ENCODE assay signal across 8 cellular contexts in the genomic region with DNA sequence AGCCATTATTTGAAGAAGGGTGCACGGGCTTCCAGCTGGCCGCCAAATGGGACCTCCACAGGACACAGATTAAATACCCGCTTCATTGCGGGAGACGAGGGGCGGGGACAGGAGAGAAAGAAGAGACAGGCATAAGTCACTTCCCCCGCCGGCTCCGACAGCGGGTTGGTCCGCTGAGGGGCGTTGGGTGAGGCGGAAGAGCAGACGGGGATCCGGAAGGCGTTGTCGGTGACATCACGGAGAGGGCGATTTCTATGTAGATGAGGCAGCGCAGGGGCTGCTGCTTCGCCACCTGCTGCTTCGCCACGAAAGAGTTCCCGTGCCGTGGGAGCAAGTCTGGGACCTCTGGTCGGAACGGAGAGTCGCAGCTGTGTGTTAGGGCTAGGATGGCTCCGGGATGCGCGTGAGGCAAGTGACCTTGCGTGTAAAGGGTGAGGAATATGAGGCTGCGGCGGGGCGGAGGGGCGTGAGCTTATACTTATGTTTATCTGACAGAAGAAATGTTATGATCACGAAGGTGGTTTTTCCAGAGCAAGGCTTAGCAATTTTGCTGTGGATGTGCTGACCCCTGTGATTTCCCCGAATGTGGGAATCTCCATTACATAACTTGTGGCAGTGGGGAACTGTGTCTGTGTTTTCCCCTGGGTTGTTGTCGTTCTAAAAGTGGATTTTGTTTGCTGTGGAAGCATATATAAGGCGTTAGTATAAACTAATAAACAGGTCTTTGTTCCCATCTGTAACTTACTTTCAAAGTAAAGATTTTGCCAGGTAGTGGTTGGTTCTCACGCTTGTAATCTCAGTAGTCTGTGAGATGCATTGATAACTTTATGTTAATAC. TPM values are rescaled to one million over a fixed set of nuclear protein-coding genes. Genes with fewer than 3 reads are reported as not detected.
DNase-seq lines count a peak whose midpoint lies in the region; ATAC-seq and TF ChIP-seq lines count a peak whose summit lies in the region.
"Not testable (repeated sequence)": the region's sequence is repeated elsewhere in the genome, so short reads cannot be mapped to it uniquely, and the experiment has no call there.

No MANE protein-coding gene starts in this region.

- not testable (repeated sequence) for H3K27me3 Mint-ChIP-seq in naive thymus-derived CD8-positive, alpha-beta T cell

- H3K4me1 Mint-ChIP-seq in naive thymus-derived CD8-positive, alpha-beta T cell: peaks cover 11 to 43% (median 38%) of the 10 kb centered on the region in 4 donors

- H3K27ac ChIP-seq in RWPE2 (ENCODE audit: poor library complexity, severe bottlenecking): peak overlapping the region; percentile 54

- H3K36me3 Mint-ChIP-seq in naive thymus-derived CD8-positive, alpha-beta T cell: not testable (repeated sequence)

- H3K4me3 Mint-ChIP-seq in naive thymus-derived CD8-positive, alpha-beta T cell: peak overlapping the region; percentile 80 to 100 (median 98)

- ATAC-seq in RWPE2 (ENCODE audit: low read depth): peak; percentile 92
- peak; percentile 80 to 82 for ATAC-seq in naive thymus-derived CD8-positive, alpha-beta T cell

- not testable (repeated sequence) for H3K4me1 ChIP-seq in HAP-1; RWPE2 (ENCODE audit: insufficient read depth, poor library complexity, severe bottlenecking)

- H3K9me3 ChIP-seq in HAP-1; RWPE2 (ENCODE audit: severe bottlenecking): not testable (repeated sequence)

- POLR2A ChIA-PET in naive thymus-derived CD8-positive, alpha-beta T cell (lab: Charles Lee): interaction anchor here (0.6 kb wide), 1 partner anchor 287 kb away, joined by 3 read pairs; no protein-coding TSS in a partner anchor

- H3K9me3 Mint-ChIP-seq in naive thymus-derived CD8-positive, alpha-beta T cell: not testable (repeated sequence)

- in situ Hi-C loops in HAP-1 (cut with MboI; ENCODE audit: low sequenced_read_pairs): not testable (repeated sequence)

- not testable (repeated sequence) for H3K27me3 ChIP-seq in HAP-1 (ENCODE audit: low read depth); RWPE2 (ENCODE audit: insufficient read depth, poor library complexity, severe bottlenecking)

- peak overlapping the region; percentile 99 to 100 (median 100) for H3K27ac Mint-ChIP-seq in naive thymus-derived CD8-positive, alpha-beta T cell

- not testable (repeated sequence) for H3K36me3 ChIP-seq in HAP-1 (replicated peaks); RWPE2 (ENCODE audit: low read depth)

- not testable (repeated sequence) for TF ChIP-seq CTCF in RWPE2 (IDR thresholded peaks at IDR 0.05; ENCODE audit: poor library complexity, severe bottlenecking); fibroblast of pulmonary artery (IDR thresholded peaks at IDR 0.05; ENCODE audit: low read length, missing control alignments)

- DNase-seq in EL (peak; percentile 95), HAP-1 (ENCODE audit: low spot score in 2 of 2) (peak; percentile 92 to 94), M059J (ENCODE audit: low read depth) (peak; percentile 93), RWPE2 (ENCODE audit: low spot score) (peak; percentile 85), fibroblast of pulmonary artery (ENCODE audit: low read depth) (peak; percentile 93)
- DNase-seq in activated effector memory CD4-positive, alpha-beta T cell treated with Interleukin-2 at 50 U/mL for 16 hours: peak; percentile 85
- DNase-seq in naive thymus-derived CD8-positive, alpha-beta T cell: peak; percentile 73 to 95 (median 90)
- peak; percentile 67 to 91 for DNase-seq in stimulated activated CD8-positive, alpha-beta memory T cell treated with anti-CD3 and anti-CD28 coated beads, Interleukin-7, amount 100 ng/mL, for 48 hours (ENCODE audit: extremely low read depth in 1 of 2, low read depth in 1 of 2)

- H3K4me3 ChIP-seq in HAP-1: peak overlapping the region; percentile 41
- peak overlapping the region; percentile 41 for H3K4me3 ChIP-seq in RWPE2 (ENCODE audit: severe bottlenecking)
- H3K4me3 ChIP-seq in fibroblast of pulmonary artery (replicated peaks; ENCODE audit: low read depth, low read length): peak overlapping the region; percentile 53

RNA-seq across cellular contexts. Expression of gene PPIAL4C, which starts 52.9 kb away (rescaled TPM):
- not detected in 2 replicates for total RNA-seq in M059J (2014; rRNA removed; shearing (Covaris generic))
- total RNA-seq in naive thymus-derived CD8-positive, alpha-beta T cell: 1 to 10 TPM; 2.7 to 3.6 TPM
- polyA plus RNA-seq in naive thymus-derived CD8-positive, alpha-beta T cell: not detected

Comparison
In these comparisons a context has a peak if more than half of its experiments do, and no peak if none do; other contexts are left out.
1. Peak in every context shown above with its lines: DNase-seq, ATAC-seq, H3K4me3 ChIP-seq and H3K27ac ChIP-seq.